Comparison of ENCODE assay signal across 25 cellular contexts in genomic region chr17:76350463-76350862, GRCh38. TPM values are rescaled to one million over a fixed set of nuclear protein-coding genes. Genes with fewer than 3 reads are reported as not detected.
DNase-seq lines count a peak whose midpoint lies in the region; ATAC-seq, FAIRE-seq and TF ChIP-seq lines count a peak whose summit lies in the region.
"Had no signal": no experiment of that assay in that cellular context is flagged by ENCODE, and none has a peak within 500 bp of the region (broad histone marks: within the 10 kb centered on the region; RNA-seq: fewer than 3 reads in every experiment).

No MANE protein-coding gene starts in this region.

- POLR2A ChIA-PET in K562 (lab: Yijun Ruan, JAX), result interaction anchor here (0.7 kb wide), 1 partner anchor 335 kb away, joined by 3 read pairs; no protein-coding TSS in a partner anchor

- no peaks in the 10 kb centered on the region for H3K9me3 ChIP-seq in Loucy (ENCODE audit: insufficient read depth, low read depth, low read length)
- H3K9me3 ChIP-seq in K562 (replicated peaks; ENCODE audit: control insufficient read depth, insufficient read depth, low read depth, low read length), result no peaks in the 10 kb centered on the region; the same call in 1 of the 2 replicates
- H3K9me3 ChIP-seq in right lobe of liver, result no peaks in the 10 kb centered on the region
- no peaks in the 10 kb centered on the region for H3K9me3 ChIP-seq in thyroid gland
- H3K9me3 ChIP-seq: BLaER1 treated with 17β-estradiol and CSF1 and Interleukin-3, amounts not matched to agents 10 nM and 100 nM; HAP-1 had no signal

- intact Hi-C loops in K562 (cut with micrococcal nuclease) (no loop called here), right lobe of liver (cut with DNase I) (no loop called here), thyroid gland (cut with DNase I) (no loop called here)

- no peaks in the 10 kb centered on the region for H3K9me1 ChIP-seq in K562 (ENCODE audit: control insufficient read depth, insufficient read depth, low read length)

- H4K20me1 ChIP-seq in Loucy (ENCODE audit: insufficient read depth, low read length, poor library complexity, severe bottlenecking) (peaks cover 8% of the 10 kb centered on the region), K562 (replicated peaks; ENCODE audit: control insufficient read depth, insufficient read depth, low read length) (no peaks in the 10 kb centered on the region)

- H3K36me3 ChIP-seq in Loucy (ENCODE audit: insufficient read depth, low read length) (peaks cover 22% of the 10 kb centered on the region; the same call in 1 of the 2 replicates), K562 (ENCODE audit: control insufficient read depth, insufficient read depth, low read length) (peaks cover 22% of the 10 kb centered on the region), right lobe of liver (peaks cover 0 to 9% (median 4%) of the 10 kb centered on the region in 4 donors), thyroid gland (peaks cover 22 to 26% of the 10 kb centered on the region in 2 donors)

- TF ChIP-seq RAD21 in K562 (CRISPR knock-in tag; conservative IDR thresholded peaks at IDR 0.05 in 1 of 2, IDR thresholded peaks at IDR 0.05 in 1 of 2), result no peak

- no peak overlapping the region for H3K27ac ChIP-seq in K562 (ENCODE audit: extremely low read depth, low read depth, low read length)
- H3K27ac ChIP-seq in right lobe of liver, result peak overlapping the region in 2 of 3 donors; percentile 79 to 87
- peak overlapping the region; percentile 88 to 98 (median 93) for H3K27ac ChIP-seq in thyroid gland
- H3K27ac ChIP-seq in foreskin keratinocyte, result no peak overlapping the region
- H3K27ac ChIP-seq: BLaER1 treated with 17β-estradiol and CSF1 and Interleukin-3, amounts not matched to agents 10 nM and 100 nM; GM23248; PC-9; SJSA1 had no signal

- no TSS peak for BruUV-seq in K562 (replicated peaks; lab: Mats Ljungman, UMichigan)

- H3K27me3 ChIP-seq in Loucy (ENCODE audit: insufficient read depth, low read length, poor library complexity, severe bottlenecking) (no peaks in the 10 kb centered on the region), K562 (ENCODE audit: control insufficient read depth in 2 of 2, insufficient read depth in 2 of 2, low read length in 2 of 2) (no peaks in the 10 kb centered on the region), right lobe of liver (no peaks in the 10 kb centered on the region), thyroid gland (no peaks in the 10 kb centered on the region), foreskin keratinocyte (no peaks in the 10 kb centered on the region)
- H3K27me3 ChIP-seq: BLaER1 treated with 17β-estradiol and CSF1 and Interleukin-3, amounts not matched to agents 10 nM and 100 nM; SJSA1 had no signal

- 98% methylated on average over 5 of the region's 5 CpGs for WGBS in K562 (ENCODE audit: insufficient coverage, low coverage, missing lambda C conversion rate)
- whole genome bisulfite sequencing in right lobe of liver (ENCODE audit: insufficient coverage, low coverage, low lambda C conversion rate, missing lambda C conversion rate), result 73% methylated on average over 5 of the region's 5 CpGs
- 94 to 95% methylated on average over 5 of the region's 5 CpGs for WGBS in thyroid gland, 2 donors

- TF ChIP-seq POLR2A in K562 (conservative IDR thresholded peaks at IDR 0.05) (no peak), right lobe of liver (IDR thresholded peaks at IDR 0.05) (no peak), thyroid gland (IDR thresholded peaks at IDR 0.05) (no peak)

- no peaks in the 10 kb centered on the region for H3K9me2 ChIP-seq in Loucy (replicated peaks; ENCODE audit: low read depth, low read length)

- ATAC-seq in K562, result no peak
- ATAC-seq in right lobe of liver, result peak in 1 of 4 donors; percentile 3
- ATAC-seq in foreskin keratinocyte, result no peak
- no peak for ATAC-seq in HG02571 (IDR thresholded peaks at IDR 0.05; ENCODE audit: unreplicated experiment)

- H3K9ac ChIP-seq in Loucy (ENCODE audit: low read depth, low read length, poor library complexity, severe bottlenecking) (no peak overlapping the region), K562 (ENCODE audit: insufficient read depth in 1 of 2, low read depth in 2 of 2, low read length in 2 of 2) (no peak overlapping the region)
- H3K9ac ChIP-seq: BLaER1 treated with 17β-estradiol and CSF1 and Interleukin-3, amounts not matched to agents 10 nM and 100 nM; GM23248 had no signal

- no peak for TF ChIP-seq EP300 in K562 (IDR thresholded peaks at IDR 0.05; ENCODE audit: low read length)

- CTCF ChIA-PET in K562 (lab: Yijun Ruan, JAX; ENCODE audit: low intra/inter-chr PET ratio), result no interaction called here

- no peak for FAIRE-seq in K562 (lab: Jason Lieb, UNC)
- FAIRE-seq: A204.1, D721Med had no signal

- no peak overlapping the region for H3K4me3 ChIP-seq in Loucy (ENCODE audit: low read length, poor library complexity, severe bottlenecking)
- no peak overlapping the region for H3K4me3 ChIP-seq in K562
- H3K4me3 ChIP-seq in right lobe of liver, result no peak overlapping the region
- no peak overlapping the region for H3K4me3 ChIP-seq in thyroid gland (replicated peaks in 1 of 3)
- H3K4me3 ChIP-seq: BLaER1 treated with 17β-estradiol and CSF1 and Interleukin-3, amounts not matched to agents 10 nM and 100 nM; GM23248; HAP-1; PC-9; SJSA1 had no signal

- DNase-seq in K562 (ENCODE audit: extremely low read depth in 1 of 4, low spot score in 3 of 4) (no peak), right lobe of liver (peak in 1 of 3 donors; percentile 32), thyroid gland (no peak), foreskin keratinocyte (no peak), GM19238 (ENCODE audit: insufficient read length, low spot score) (no peak)
- DNase-seq: AML-193; CD4-positive, alpha-beta T cell; GM23248; HFFc6; KBM-7; MM.1S; NCI-H2029; NCI-H446; NCI-H524 treated with DMSO at 0.1 percent for 48 hours; NCI-H774; NK-92 treated with Interleukin-12 subunit alpha and Interleukin-12 subunit beta, amount 100 ng/mL, for 24 hours; PC-9; Right ventricle myocardium superior had no signal

- peak overlapping the region; percentile 87 for H3K4me2 ChIP-seq in Loucy (ENCODE audit: low read depth, low read length, poor library complexity, severe bottlenecking)
- no peak overlapping the region for H3K4me2 ChIP-seq in K562 (ENCODE audit: insufficient read depth, low read length)
- H3K4me2 ChIP-seq: PC-9 had no signal

- TF ChIP-seq CTCF in Loucy (conservative IDR thresholded peaks at IDR 0.05; ENCODE audit: low read length) (no peak), K562 (IDR thresholded peaks at IDR 0.05 in 2 of 3, conservative IDR thresholded peaks at IDR 0.05 in 1 of 3; ENCODE audit: insufficient read depth in 2 of 3, low read depth in 1 of 3, low read length in 3 of 3) (no peak), right lobe of liver (IDR thresholded peaks at IDR 0.05) (no peak), thyroid gland (IDR thresholded peaks at IDR 0.05) (no peak), foreskin keratinocyte (conservative IDR thresholded peaks at IDR 0.05) (no peak)

- H3K79me2 ChIP-seq in Loucy (ENCODE audit: insufficient read depth, low read length) (peaks cover 52% of the 10 kb centered on the region), K562 (ENCODE audit: control insufficient read depth, insufficient read depth, low read length) (peaks cover 22% of the 10 kb centered on the region)

- no peak overlapping the region for H2AFZ ChIP-seq in Loucy (ENCODE audit: low read length)
- no peak overlapping the region for H2AFZ ChIP-seq in K562 (ENCODE audit: low read depth, low read length)
- H2AFZ ChIP-seq: GM23248, PC-9 had no signal

- in situ Hi-C loops in K562 (cut with MboI), result no loop called here

- H3F3A ChIP-seq in Loucy (ENCODE audit: low read depth), result no peaks in the 10 kb centered on the region

- H3K4me1 ChIP-seq in Loucy (ENCODE audit: insufficient read depth, low read length, poor library complexity, severe bottlenecking), result peaks cover 17% of the 10 kb centered on the region
- peaks cover 22 to 36% of the 10 kb centered on the region in 2 experiments; a peak in 4 of 5 replicates for H3K4me1 ChIP-seq in K562 (replicated peaks in 1 of 2; ENCODE audit: control insufficient read depth in 2 of 2, insufficient read depth in 2 of 2, low read length in 2 of 2)
- peaks cover 0 to 41% (median 4%) of the 10 kb centered on the region in 4 donors for H3K4me1 ChIP-seq in right lobe of liver
- H3K4me1 ChIP-seq in thyroid gland, result peaks cover 0 to 14% of the 10 kb centered on the region in 2 donors
- peaks cover 4% of the 10 kb centered on the region for H3K4me1 ChIP-seq in foreskin keratinocyte
- H3K4me1 ChIP-seq: HAP-1 had no signal

RNA-seq across cellular contexts. Expression of gene PRPSAP1, which starts 3.3 kb away (rescaled TPM):
- 154 and 205 TPM in 2 replicates for total RNA-seq in K562 (2011; cell fraction: chromatin; rRNA removed; ENCODE audit: low replicate concordance)
- total RNA-seq in K562 (2011; cell fraction: nucleolus; rRNA removed), result 107 and 112 TPM in 2 replicates
- total RNA-seq in K562 (2011; cell fraction: nucleoplasm; rRNA removed), result 122 and 124 TPM in 2 replicates
- total RNA-seq in K562 (2014; rRNA removed) (18.6 and 21.9 TPM in 2 replicates), K562 (2014; rRNA removed; fragmentation: Illumina TruSeq; extraction: Trizol) (39.3 and 39.4 TPM in 2 replicates), K562 (2015; rRNA removed; fragmentation: Illumina TruSeq; extraction: Trizol) (38.0 and 40.8 TPM in 2 replicates), K562 (2021) (65.8 and 70.8 TPM in 2 replicates), right lobe of liver (10 to 100 TPM; 39.3 to 55.6 (median 45.1) TPM), thyroid gland (100 to 1,000 TPM; 133 to 198 (median 167) TPM), foreskin keratinocyte (43.7 and 44.0 TPM in 2 replicates)
- polyA plus RNA-seq in K562 (2011; rRNA removed) (77.1 and 89.9 TPM in 2 replicates), K562 (2014; fragmentation: Illumina TruSeq; extraction: Trizol) (70.0 and 73.4 TPM in 2 replicates), K562 (2014; fragmentation: Nextera tagmentation; extraction: Ambion mirVana) (10 to 100 TPM; 21.9 to 31.9 TPM), K562 (2014; rRNA removed) (61.2 and 72.8 TPM in 2 replicates), foreskin keratinocyte (40.4 and 43.8 TPM in 2 replicates)
- polyA plus RNA-seq in K562 (2011; cell fraction: cytosol; rRNA removed), result 42.1 and 76.8 TPM in 2 replicates
- polyA plus RNA-seq in K562 (2011; cell fraction: nucleus; rRNA removed), result 228 and 401 TPM in 2 replicates
- polyA plus RNA-seq in K562 (2012), result 50.3 and 72.3 TPM in 2 replicates
- 63.9 and 65.4 TPM in 2 replicates for polyA minus RNA-seq in K562 (2011; rRNA and poly(A)+ RNA removed)
- polyA minus RNA-seq in K562 (2011; cell fraction: cytosol; rRNA and poly(A)+ RNA removed), result 26.3 and 27.2 TPM in 2 replicates
- 30.6 and 71.0 TPM in 2 replicates for polyA minus RNA-seq in K562 (2011; cell fraction: nucleus; rRNA and poly(A)+ RNA removed)

RNA-seq across cellular contexts. Expression of gene SPHK1, which starts 33.9 kb away (rescaled TPM):
- 17.0 and 55.7 TPM in 2 replicates for total RNA-seq in K562 (2011; cell fraction: chromatin; rRNA removed; ENCODE audit: low replicate concordance)
- total RNA-seq in K562 (2011; cell fraction: nucleolus; rRNA removed), result 66.3 and 72.5 TPM in 2 replicates
- 31.6 and 33.4 TPM in 2 replicates for total RNA-seq in K562 (2011; cell fraction: nucleoplasm; rRNA removed)
- total RNA-seq in K562 (2014; rRNA removed), result 60.3 and 69.6 TPM in 2 replicates
- total RNA-seq in K562 (2014; rRNA removed; fragmentation: Illumina TruSeq; extraction: Trizol), result 5.6 and 8.0 TPM in 2 replicates
- 14.1 and 14.9 TPM in 2 replicates for total RNA-seq in K562 (2015; rRNA removed; fragmentation: Illumina TruSeq; extraction: Trizol)
- 56.2 and 58.2 TPM in 2 replicates for total RNA-seq in K562 (2021)
- polyA plus RNA-seq in K562 (2011; rRNA removed), result 20.2 and 21.6 TPM in 2 replicates
- polyA plus RNA-seq in K562 (2011; cell fraction: cytosol; rRNA removed), result 25.9 and 63.1 TPM in 2 replicates
- 93.7 and 187 TPM in 2 replicates for polyA plus RNA-seq in K562 (2011; cell fraction: nucleus; rRNA removed)
- polyA plus RNA-seq in K562 (2012), result 26.8 and 28.6 TPM in 2 replicates
- 14.5 and 25.0 TPM in 2 replicates for polyA plus RNA-seq in K562 (2014; fragmentation: Illumina TruSeq; extraction: Trizol)
- 1 to 10 TPM in 1 of 2 experiments, under 1 TPM in 1; 0.21 to 1.9 TPM for polyA plus RNA-seq in K562 (2014; fragmentation: Nextera tagmentation; extraction: Ambion mirVana)
- polyA plus RNA-seq in K562 (2014; rRNA removed), result 45.3 and 51.4 TPM in 2 replicates
- 3.0 and 8.2 TPM in 2 replicates for polyA minus RNA-seq in K562 (2011; rRNA and poly(A)+ RNA removed)
- polyA minus RNA-seq in K562 (2011; cell fraction: cytosol; rRNA and poly(A)+ RNA removed), result 11.8 and 12.5 TPM in 2 replicates
- polyA minus RNA-seq in K562 (2011; cell fraction: nucleus; rRNA and poly(A)+ RNA removed), result 19.1 and 19.3 TPM in 2 replicates
- 1 to 10 TPM in 4 of 6 experiments, under 1 TPM in 2; 0.35 to 2.6 (median 1.5) TPM for total RNA-seq in right lobe of liver
- total RNA-seq in thyroid gland, result 10 to 100 TPM in 3 of 4 donors, 1 to 10 TPM in 1; 8.5 to 24.5 (median 13.8) TPM
- total RNA-seq in foreskin keratinocyte, result 81.9 and 128 TPM in 2 replicates
- polyA plus RNA-seq in foreskin keratinocyte, result 90.1 and 147 TPM in 2 replicates

RNA-seq across cellular contexts. Expression of gene QRICH2, which starts 42.4 kb away (rescaled TPM):
- total RNA-seq in K562 (2011; cell fraction: chromatin; rRNA removed; ENCODE audit: low replicate concordance), result 4.4 and 9.4 TPM in 2 replicates
- total RNA-seq in K562 (2011; cell fraction: nucleolus; rRNA removed), result 3.3 and 4.1 TPM in 2 replicates
- total RNA-seq in K562 (2011; cell fraction: nucleoplasm; rRNA removed), result 2.4 TPM in 2 replicates
- 1.3 and 1.5 TPM in 2 replicates for total RNA-seq in K562 (2014; rRNA removed)
- total RNA-seq in K562 (2014; rRNA removed; fragmentation: Illumina TruSeq; extraction: Trizol), result 0.89 and 1.1 TPM in 2 replicates
- total RNA-seq in K562 (2015; rRNA removed; fragmentation: Illumina TruSeq; extraction: Trizol), result 1.6 and 2.0 TPM in 2 replicates
- total RNA-seq in K562 (2021), result 1.4 and 2.0 TPM in 2 replicates
- 0.46 and 1.3 TPM in 2 replicates for polyA plus RNA-seq in K562 (2011; rRNA removed)
- polyA plus RNA-seq in K562 (2011; cell fraction: cytosol; rRNA removed), result 0.82 and 1.0 TPM in 2 replicates
- polyA plus RNA-seq in K562 (2011; cell fraction: nucleus; rRNA removed), result 3.4 and 4.1 TPM in 2 replicates
- 1.5 and 13.0 TPM in 2 replicates for polyA plus RNA-seq in K562 (2012)
- 0.40 and 0.61 TPM in 2 replicates for polyA plus RNA-seq in K562 (2014; fragmentation: Illumina TruSeq; extraction: Trizol)
- polyA plus RNA-seq in K562 (2014; fragmentation: Nextera tagmentation; extraction: Ambion mirVana), result under 1 TPM; 0.03 to 0.07 TPM
- 0.81 and 1.2 TPM in 2 replicates for polyA plus RNA-seq in K562 (2014; rRNA removed)
- 6.7 and 10.1 TPM in 2 replicates for polyA minus RNA-seq in K562 (2011; rRNA and poly(A)+ RNA removed)
- 1.8 and 2.2 TPM in 2 replicates for polyA minus RNA-seq in K562 (2011; cell fraction: cytosol; rRNA and poly(A)+ RNA removed)
- polyA minus RNA-seq in K562 (2011; cell fraction: nucleus; rRNA and poly(A)+ RNA removed), result 1.1 and 2.2 TPM in 2 replicates
- 1 to 10 TPM in 4 of 6 experiments, under 1 TPM in 2; 0.43 to 2.2 (median 1.5) TPM for total RNA-seq in right lobe of liver
- 10 to 100 TPM in 2 of 4 donors, 1 to 10 TPM in 2; 6.6 to 14.3 (median 9.9) TPM for total RNA-seq in thyroid gland
- 1.5 and 2.1 TPM in 2 replicates for total RNA-seq in foreskin keratinocyte
- polyA plus RNA-seq in foreskin keratinocyte, result 1.0 and 1.8 TPM in 2 replicates

Comparison
In these comparisons a context has a peak if more than half of its experiments do, and no peak if none do; other contexts are left out.
1. H3K27ac ChIP-seq: peak in right lobe of liver (2 of 3) and thyroid gland (3 of 3); none in K562 (single experiment) and foreskin keratinocyte (single experiment).